Comparison of ENCODE assay signal across 1 cellular context in genomic region chr3:197456271-197457091, GRCh38.
A peak's percentile ranks its signal among the peaks of the same experiment; 100 is the strongest.
TF ChIP-seq lines count a peak whose summit lies in the region.

No MANE protein-coding gene starts in this region.

TF ChIP-seq in HepG2, 621 proteins besides CTCF, POLR2A, EP300 and RAD21 (continued from another document and continues in another):
- TF ChIP-seq ATF2 (CRISPR knock-in tag; IDR thresholded peaks at IDR 0.05) (no peak), NFAT5 (CRISPR knock-in tag; IDR thresholded peaks at IDR 0.05) (no peak), CHCHD3 (CRISPR knock-in tag; IDR thresholded peaks at IDR 0.05) (no peak), NR2F6 (IDR thresholded peaks at IDR 0.05) (no peak), NR2F6 (CRISPR knock-in tag; IDR thresholded peaks at IDR 0.05) (peak; percentile 57; the same call in 1 of the 2 replicates), REPIN1 (CRISPR knock-in tag; IDR thresholded peaks at IDR 0.05; ENCODE audit: borderline replicate concordance, low read depth) (no peak; the same call in 1 of the 2 replicates), ZSCAN31 (CRISPR knock-in tag; IDR thresholded peaks at IDR 0.05; ENCODE audit: low read depth) (0 out of 2 replicates have a peak, but pooled peaks have one; percentile 9), SAP130 (CRISPR knock-in tag; IDR thresholded peaks at IDR 0.05; ENCODE audit: low read depth) (peak; percentile 69), STAT6 (CRISPR knock-in tag; IDR thresholded peaks at IDR 0.05; ENCODE audit: borderline replicate concordance) (no peak), KMT2B (CRISPR knock-in tag; IDR thresholded peaks at IDR 0.05) (peak; percentile 51; the same call in 1 of the 2 replicates), SRSF1 (optimal IDR thresholded peaks at IDR 0.05; ENCODE audit: low read depth, low read length) (no peak), ELF1 (CRISPR knock-in tag; IDR thresholded peaks at IDR 0.05) (peak; percentile 87), ZNF619 (CRISPR knock-in tag; IDR thresholded peaks at IDR 0.05) (no peak), YEATS4 (CRISPR knock-in tag; IDR thresholded peaks at IDR 0.05; ENCODE audit: borderline replicate concordance) (peak; percentile 43; the same call in 1 of the 2 replicates), PAXIP1 (CRISPR knock-in tag; conservative IDR thresholded peaks at IDR 0.05) (0 out of 2 replicates have a peak, but pooled peaks have one; percentile 29), NCOA1 (CRISPR knock-in tag; IDR thresholded peaks at IDR 0.05) (no peak), NFKB2 (CRISPR knock-in tag; IDR thresholded peaks at IDR 0.05; ENCODE audit: borderline replicate concordance) (peak; percentile 60; the same call in 1 of the 2 replicates), EZH2 (conservative IDR thresholded peaks at IDR 0.05; ENCODE audit: low read depth, low read length) (no peak), ZIK1 (CRISPR knock-in tag; IDR thresholded peaks at IDR 0.05; ENCODE audit: borderline replicate concordance, low read depth) (no peak), SMAD1 (CRISPR knock-in tag; IDR thresholded peaks at IDR 0.05; ENCODE audit: borderline replicate concordance, low read depth) (no peak), POLR2AphosphoS5 (IDR thresholded peaks at IDR 0.05; ENCODE audit: low read depth, low read length) (peak; percentile 54; the same call in 1 of the 2 replicates), HNRNPH1 (optimal IDR thresholded peaks at IDR 0.05; ENCODE audit: low read depth, low read length) (no peak), ZNF709 (CRISPR knock-in tag; IDR thresholded peaks at IDR 0.05) (0 out of 2 replicates have a peak, but pooled peaks have one; percentile 50), RBFOX2 (IDR thresholded peaks at IDR 0.05; ENCODE audit: low read depth, low read length) (peak; percentile 89), HES4 (CRISPR knock-in tag; IDR thresholded peaks at IDR 0.05; ENCODE audit: borderline replicate concordance) (no peak), DRAP1 (CRISPR knock-in tag; IDR thresholded peaks at IDR 0.05) (peak; percentile 55; the same call in 1 of the 2 replicates), RNF219 (CRISPR knock-in tag; IDR thresholded peaks at IDR 0.05) (no peak), POLR2G (IDR thresholded peaks at IDR 0.05; ENCODE audit: low read depth, low read length) (peak; percentile 79), BRD4 (CRISPR knock-in tag; IDR thresholded peaks at IDR 0.05) (no peak), ZNF10 (CRISPR knock-in tag; IDR thresholded peaks at IDR 0.05; ENCODE audit: borderline replicate concordance, low read depth) (no peak), RAD51 (IDR thresholded peaks at IDR 0.05; ENCODE audit: borderline replicate concordance) (peak; percentile 80), ZNF746 (CRISPR knock-in tag; IDR thresholded peaks at IDR 0.05) (no peak), POLR2AphosphoS2 (IDR thresholded peaks at IDR 0.05; ENCODE audit: low read depth, low read length) (no peak), NRL (CRISPR knock-in tag; IDR thresholded peaks at IDR 0.05; ENCODE audit: borderline replicate concordance) (peak; percentile 45; the same call in 1 of the 2 replicates), PBX2 (CRISPR knock-in tag; IDR thresholded peaks at IDR 0.05) (no peak), PRDM15 (CRISPR knock-in tag; IDR thresholded peaks at IDR 0.05) (no peak)
